ENCODE assay signal across 8 cellular contexts in genomic region chr2:211085056-211085680, GRCh38.
DNase-seq lines count a peak whose midpoint lies in the region; ATAC-seq and TF ChIP-seq lines count a peak whose summit lies in the region.

No MANE protein-coding gene starts in this region.

- H3K27ac Mint-ChIP-seq in activated CD4-positive, alpha-beta T cell treated with anti-CD3 and anti-CD28 coated beads, Interleukin-2, amount 10 ng/mL, durations not matched to agents 24 days and 14 days = no peak overlapping the region

- H3K4me3 Mint-ChIP-seq in activated CD4-positive, alpha-beta T cell treated with anti-CD3 and anti-CD28 coated beads, Interleukin-2, amount 10 ng/mL, durations not matched to agents 24 days and 14 days = no peak overlapping the region

- intact Hi-C loops in activated CD4-positive, alpha-beta T cell treated with anti-CD3 and anti-CD28 coated beads, Interleukin-2, amount 10 ng/mL, durations not matched to agents 24 days and 14 days (cut with micrococcal nuclease) = loop anchor here (5.0 kb wide), 1 partner anchor 1482 kb away; no protein-coding TSS in a partner anchor

- H3K27me3 Mint-ChIP-seq in activated CD4-positive, alpha-beta T cell treated with anti-CD3 and anti-CD28 coated beads, Interleukin-2, amount 10 ng/mL, durations not matched to agents 24 days and 14 days = no peaks in the 10 kb centered on the region

- peak; percentile 50 for TF ChIP-seq CTCF in cardiac fibroblast (IDR thresholded peaks at IDR 0.05; ENCODE audit: low read depth, low read length)

- no peak overlapping the region for H3K27ac ChIP-seq in effector memory CD4-positive, alpha-beta T cell (ENCODE audit: insufficient read depth, low read length, poor library complexity, severe bottlenecking)

- H3K4me3 ChIP-seq in cardiac fibroblast (replicated peaks in 1 of 2; ENCODE audit: low read depth in 2 of 2, low read length in 2 of 2) = no peak overlapping the region
- no peak overlapping the region for H3K4me3 ChIP-seq in effector memory CD4-positive, alpha-beta T cell (ENCODE audit: insufficient read depth, low read depth, low read length, poor library complexity, severe bottlenecking)

- ATAC-seq in HG02623 (IDR thresholded peaks at IDR 0.05; ENCODE audit: unreplicated experiment) = peak; percentile 70

- no peaks in the 10 kb centered on the region for H3K9me3 ChIP-seq in effector memory CD4-positive, alpha-beta T cell (ENCODE audit: control insufficient read depth, low read length)

- H3K9me3 Mint-ChIP-seq in activated CD4-positive, alpha-beta T cell treated with anti-CD3 and anti-CD28 coated beads, Interleukin-2, amount 10 ng/mL, durations not matched to agents 24 days and 14 days = no peaks in the 10 kb centered on the region

- DNase-seq in activated CD4-positive, alpha-beta T cell treated with anti-CD3 and anti-CD28 coated beads, Interleukin-2, amount 10 ng/mL, durations not matched to agents 24 days and 14 days = peak; percentile 59
- no peak for DNase-seq in activated CD4-positive, alpha-beta T cell treated with anti-CD3 and anti-CD28 coated beads, Interleukin-2, amount 50 U/mL, for 48 hours
- DNase-seq in NCI-H2081 treated with DMSO at 0.1 percent for 48 hours (lab: John Stamatoyannopoulos, UW) (peak; percentile 67), cardiac fibroblast (ENCODE audit: low read depth in 2 of 2) (peak; percentile 64 to 67), myocyte (ENCODE audit: low read depth) (peak; percentile 61)
- DNase-seq in stimulated activated naive CD4-positive, alpha-beta T cell treated with Interleukin-2 at 50 U/mL for 16 hours (lab: John Stamatoyannopoulos, UW) = no peak
- DNase-seq in effector memory CD4-positive, alpha-beta T cell = no peak

- H3K36me3 ChIP-seq in effector memory CD4-positive, alpha-beta T cell (ENCODE audit: control insufficient read depth, insufficient read depth, low read length) = no peaks in the 10 kb centered on the region

- no peaks in the 10 kb centered on the region for H3K27me3 ChIP-seq in effector memory CD4-positive, alpha-beta T cell (replicated peaks; ENCODE audit: control insufficient read depth, insufficient read depth, low read length, poor library complexity, severe bottlenecking)

- H3K36me3 Mint-ChIP-seq in activated CD4-positive, alpha-beta T cell treated with anti-CD3 and anti-CD28 coated beads, Interleukin-2, amount 10 ng/mL, durations not matched to agents 24 days and 14 days (ENCODE audit: low read depth) = no peaks in the 10 kb centered on the region

- no peaks in the 10 kb centered on the region for H3K4me1 Mint-ChIP-seq in activated CD4-positive, alpha-beta T cell treated with anti-CD3 and anti-CD28 coated beads, Interleukin-2, amount 10 ng/mL, durations not matched to agents 24 days and 14 days

- H3K4me1 ChIP-seq in effector memory CD4-positive, alpha-beta T cell (ENCODE audit: control insufficient read depth, insufficient read depth, low read length, poor library complexity, severe bottlenecking) = no peaks in the 10 kb centered on the region

Comparison
In these comparisons a context has a peak if more than half of its experiments do, and no peak if none do; other contexts are left out.
1. DNase-seq: peak in activated CD4-positive, alpha-beta T cell treated with anti-CD3 and anti-CD28 coated beads, Interleukin-2, amount 10 ng/mL, durations not matched to agents 24 days and 14 days (single experiment), NCI-H2081 treated with DMSO at 0.1 percent for 48 hours (single experiment), cardiac fibroblast (2 of 2) and myocyte (single experiment); none in activated CD4-positive, alpha-beta T cell treated with anti-CD3 and anti-CD28 coated beads, Interleukin-2, amount 50 U/mL, for 48 hours (0 of 2), stimulated activated naive CD4-positive, alpha-beta T cell treated with Interleukin-2 at 50 U/mL for 16 hours (single experiment) and effector memory CD4-positive, alpha-beta T cell (0 of 3).